Comparison of ENCODE assay signal across 9 cellular contexts in genomic region chr2:181715033-181715630, GRCh38. TPM values are rescaled to one million over a fixed set of nuclear protein-coding genes. Genes with fewer than 3 reads are reported as not detected.
DNase-seq lines count a peak whose midpoint lies in the region; ATAC-seq and TF ChIP-seq lines count a peak whose summit lies in the region.
"Had no signal": no experiment of that assay in that cellular context is flagged by ENCODE, and none has a peak within 500 bp of the region (broad histone marks: within the 10 kb centered on the region; RNA-seq: fewer than 3 reads in every experiment).

No MANE protein-coding gene starts in this region.

- CTCF ChIA-PET in activated naive CD4-positive, alpha-beta T cell treated with anti-CD3 and anti-CD28 coated beads, Interleukin-2, amount 10 ng/mL, durations not matched to agents 7 days and 5 days (lab: Charles Lee) = interaction anchor here (0.6 to 6.5 kb wide), 41 partner anchors 9 to 642 kb away, joined by 3 to 120 read pairs (median 4); no protein-coding TSS in a partner anchor

- in situ Hi-C loops in SK-MEL-5 (cut with HindIII; ENCODE audit: low pct_unique_long_range_greater_than_20kb, low sequenced_read_pairs) = no loop called here

- H3K36me3 ChIP-seq in prostate gland = no peaks in the 10 kb centered on the region

- DNase-seq in GM04503 (ENCODE audit: low read depth) = peak; percentile 38
- DNase-seq in NCI-H1092 treated with DMSO at 0.1 percent for 48 hours (lab: John Stamatoyannopoulos, UW) = peak; percentile 86
- DNase-seq in SK-MEL-5 (ENCODE audit: low read depth, low spot score) = peak; percentile 86
- peak; percentile 82 for DNase-seq in activated naive CD4-positive, alpha-beta T cell treated with anti-CD3 and anti-CD28 coated beads, Interleukin-2, amount 10 ng/mL, durations not matched to agents 7 days and 5 days
- peak; percentile 67 for DNase-seq in glutamatergic neuron
- peak; percentile 74 for DNase-seq in prostate gland (ENCODE audit: low spot score)

- peak; percentile 79 for TF ChIP-seq CTCF in glutamatergic neuron (IDR thresholded peaks at IDR 0.05; ENCODE audit: partially characterized antibody, unreplicated experiment)
- TF ChIP-seq CTCF in prostate gland (IDR thresholded peaks at IDR 0.05) = peak; percentile 35 to 74 (median 68)

- peaks cover 4% of the 10 kb centered on the region for H3K27me3 Mint-ChIP-seq in activated naive CD4-positive, alpha-beta T cell treated with anti-CD3 and anti-CD28 coated beads, Interleukin-2, amount 10 ng/mL, durations not matched to agents 7 days and 5 days
- H3K27me3 Mint-ChIP-seq in glutamatergic neuron (ENCODE audit: unreplicated experiment) = peaks cover 5% of the 10 kb centered on the region

- ATAC-seq in HG02588 (IDR thresholded peaks at IDR 0.05; ENCODE audit: unreplicated experiment) = peak; percentile 91
- ATAC-seq in GM21737 (IDR thresholded peaks at IDR 0.05; ENCODE audit: unreplicated experiment) = no peak

- 0% methylated on average over 2 of the region's 2 CpGs for WGBS in prostate gland

- no peak overlapping the region for H3K27ac Mint-ChIP-seq in activated naive CD4-positive, alpha-beta T cell treated with anti-CD3 and anti-CD28 coated beads, Interleukin-2, amount 10 ng/mL, durations not matched to agents 7 days and 5 days
- no peak overlapping the region for H3K27ac Mint-ChIP-seq in glutamatergic neuron (ENCODE audit: unreplicated experiment)

- H3K4me1 Mint-ChIP-seq in activated naive CD4-positive, alpha-beta T cell treated with anti-CD3 and anti-CD28 coated beads, Interleukin-2, amount 10 ng/mL, durations not matched to agents 7 days and 5 days = no peaks in the 10 kb centered on the region
- peaks cover 5% of the 10 kb centered on the region for H3K4me1 Mint-ChIP-seq in glutamatergic neuron (ENCODE audit: low read depth, unreplicated experiment)

- no peak for TF ChIP-seq POLR2A in prostate gland (IDR thresholded peaks at IDR 0.05)

- no peaks in the 10 kb centered on the region for H3K27me3 ChIP-seq in prostate gland (replicated peaks; ENCODE audit: insufficient read depth)

- H3K9me3 Mint-ChIP-seq in activated naive CD4-positive, alpha-beta T cell treated with anti-CD3 and anti-CD28 coated beads, Interleukin-2, amount 10 ng/mL, durations not matched to agents 7 days and 5 days = no peaks in the 10 kb centered on the region
- peaks cover 3% of the 10 kb centered on the region for H3K9me3 Mint-ChIP-seq in glutamatergic neuron (ENCODE audit: unreplicated experiment)

- H3K36me3 Mint-ChIP-seq in activated naive CD4-positive, alpha-beta T cell treated with anti-CD3 and anti-CD28 coated beads, Interleukin-2, amount 10 ng/mL, durations not matched to agents 7 days and 5 days = no peaks in the 10 kb centered on the region
- peaks cover 16% of the 10 kb centered on the region for H3K36me3 Mint-ChIP-seq in glutamatergic neuron (ENCODE audit: unreplicated experiment)

- intact Hi-C loops in prostate gland (cut with DNase I) = loop anchor here (10.0 kb wide), 3 partner anchors 140 to 1590 kb away; no protein-coding TSS in a partner anchor

- H3K9me3 ChIP-seq in prostate gland = no peaks in the 10 kb centered on the region

- no peak overlapping the region for H3K4me3 ChIP-seq in prostate gland

- no peak overlapping the region for H3K27ac ChIP-seq in prostate gland

- H3K4me3 Mint-ChIP-seq in activated naive CD4-positive, alpha-beta T cell treated with anti-CD3 and anti-CD28 coated beads, Interleukin-2, amount 10 ng/mL, durations not matched to agents 7 days and 5 days = no peak overlapping the region
- no peak overlapping the region for H3K4me3 Mint-ChIP-seq in glutamatergic neuron (ENCODE audit: unreplicated experiment)

- H3K4me1 ChIP-seq in prostate gland (replicated peaks) = no peaks in the 10 kb centered on the region

RNA-seq across cellular contexts. Expression of gene NEUROD1, which starts 34.8 kb away (rescaled TPM):
- not detected in 2 replicates for total RNA-seq in SK-MEL-5 (2014; rRNA removed; shearing (Covaris generic))
- not detected in 2 replicates for polyA plus RNA-seq in SK-MEL-5 (2015; cell fraction: cytosol; rRNA removed)
- polyA plus RNA-seq in SK-MEL-5 (2015; cell fraction: nucleus; rRNA removed) = not detected in 2 replicates
- total RNA-seq in glutamatergic neuron (ENCODE audit: unreplicated experiment) = 65.5 TPM
- total RNA-seq in prostate gland = not detected
- total RNA-seq: skeletal muscle tissue had no signal

RNA-seq across cellular contexts. Expression of gene CERKL, which starts 58.2 kb away (rescaled TPM):
- 0.08 TPM in 1 of 2 replicates, not detected in the other for total RNA-seq in SK-MEL-5 (2014; rRNA removed; shearing (Covaris generic))
- not detected in 2 replicates for polyA plus RNA-seq in SK-MEL-5 (2015; cell fraction: cytosol; rRNA removed)
- 0.19 TPM in 1 of 2 replicates, not detected in the other for polyA plus RNA-seq in SK-MEL-5 (2015; cell fraction: nucleus; rRNA removed)
- total RNA-seq in glutamatergic neuron (ENCODE audit: unreplicated experiment) = 5.7 TPM
- total RNA-seq in prostate gland = 1 to 10 TPM in 1 of 2 donors, under 1 TPM in 1; 0.55 to 3.9 TPM
- total RNA-seq: skeletal muscle tissue had no signal

Comparison
In these comparisons a context has a peak if more than half of its experiments do, and no peak if none do; other contexts are left out.
1. RNA of gene NEUROD1, which starts 34.8 kb away (total RNA-seq): 65.5 TPM in glutamatergic neuron (single experiment); not detected in SK-MEL-5 and not detected in prostate gland; every median in the first group is over 10 times any median in the second.
2. Peak in every context shown above with its lines, with median percentiles within 50 percentile points of each other: DNase-seq.